In the genomic region with DNA sequence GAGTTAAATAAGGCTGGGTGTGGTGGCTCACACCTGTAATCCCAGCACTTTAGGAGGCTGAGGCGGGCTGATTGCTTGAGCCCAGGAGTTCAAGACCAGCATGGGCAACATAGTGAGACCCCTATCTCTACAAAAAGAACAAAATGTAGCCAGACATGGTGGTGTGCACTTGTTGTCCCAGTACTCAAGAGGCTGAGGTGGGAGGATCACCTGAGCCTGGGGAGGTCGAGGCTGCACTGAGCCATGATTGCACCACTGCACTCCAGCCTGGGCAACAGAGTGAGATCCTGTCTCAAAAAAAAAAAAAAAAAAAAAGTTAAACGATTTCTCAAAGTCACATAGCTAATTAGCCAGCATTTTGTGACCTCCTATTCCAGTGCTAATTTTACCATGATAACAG, we compare ENCODE assay signal across 8 cellular contexts. TPM values are rescaled to one million over a fixed set of nuclear protein-coding genes. Genes with fewer than 3 reads are reported as not detected.
DNase-seq lines count a peak whose midpoint lies in the region; TF ChIP-seq lines count a peak whose summit lies in the region.
"Not testable (repeated sequence)": the region's sequence is repeated elsewhere in the genome, so short reads cannot be mapped to it uniquely, and the experiment has no call there.
"Had no signal": no experiment of that assay in that cellular context is flagged by ENCODE, and none has a peak within 500 bp of the region (broad histone marks: within the 10 kb centered on the region; RNA-seq: fewer than 3 reads in every experiment).

No MANE protein-coding gene starts in this region.

- H3K4me3 ChIP-seq in CD8-positive, alpha-beta memory T cell (ENCODE audit: low read length); OCI-LY1 (ENCODE audit: low read depth, low read length, poor library complexity, severe bottlenecking); coronary artery: not testable (repeated sequence)

- DNase-seq in CD8-positive, alpha-beta memory T cell: not testable (repeated sequence)
- peak; percentile 7 for DNase-seq in activated CD4-positive, alpha-beta memory T cell treated with anti-CD3 and anti-CD28 coated beads for 36 hours
- peak; percentile 15 to 16 for DNase-seq in activated T-cell treated with anti-CD3 and anti-CD28 coated beads, Interleukin-2, amount 50 U/mL, for 48 hours
- peak; percentile 19 for DNase-seq in coronary artery (ENCODE audit: low spot score)
- DNase-seq in islet precursor cell: peak; percentile 23
- peak; percentile 24 for DNase-seq in stimulated activated CD8-positive, alpha-beta memory T cell treated with anti-CD3 and anti-CD28 coated beads, Interleukin-4, amount 100 ng/mL, for 48 hours

- not testable (repeated sequence) for H2AFZ ChIP-seq in OCI-LY1 (ENCODE audit: low read length)

- TF ChIP-seq CTCF in OCI-LY1 (IDR thresholded peaks at IDR 0.05; ENCODE audit: low read length); coronary artery (IDR thresholded peaks at IDR 0.05): not testable (repeated sequence)

- intact Hi-C loops in activated CD4-positive, alpha-beta memory T cell treated with anti-CD3 and anti-CD28 coated beads for 36 hours (cut with micrococcal nuclease): not testable (repeated sequence)

- H3K27me3 ChIP-seq in CD8-positive, alpha-beta memory T cell (ENCODE audit: insufficient read depth, low read length, poor library complexity, severe bottlenecking); OCI-LY1 (ENCODE audit: insufficient read depth, low read length): not testable (repeated sequence)

- peaks cover 36% of the 10 kb centered on the region for H3K36me3 ChIP-seq in CD8-positive, alpha-beta memory T cell (ENCODE audit: insufficient read depth, low read length)
- H3K36me3 ChIP-seq in OCI-LY1 (ENCODE audit: insufficient read depth, low read length): peaks cover 85% of the 10 kb centered on the region

- H3K9me3 Mint-ChIP-seq in CD8-positive, alpha-beta memory T cell; activated CD4-positive, alpha-beta memory T cell treated with anti-CD3 and anti-CD28 coated beads for 36 hours: not testable (repeated sequence)

- H3K9me2 ChIP-seq in OCI-LY1 (ENCODE audit: low read depth, low read length): not testable (repeated sequence)

- H3K36me3 Mint-ChIP-seq in CD8-positive, alpha-beta memory T cell: peaks cover 22 to 86% (median 47%) of the 10 kb centered on the region in 3 donors
- peaks cover 60% of the 10 kb centered on the region for H3K36me3 Mint-ChIP-seq in activated CD4-positive, alpha-beta memory T cell treated with anti-CD3 and anti-CD28 coated beads for 36 hours

- H3K27me3 Mint-ChIP-seq in CD8-positive, alpha-beta memory T cell; activated CD4-positive, alpha-beta memory T cell treated with anti-CD3 and anti-CD28 coated beads for 36 hours: not testable (repeated sequence)

- peak overlapping the region in 5 of 8 donors; percentile 47 to 99 (median 90) for H3K27ac Mint-ChIP-seq in CD8-positive, alpha-beta memory T cell
- H3K27ac Mint-ChIP-seq in activated CD4-positive, alpha-beta memory T cell treated with anti-CD3 and anti-CD28 coated beads for 36 hours: not testable (repeated sequence)

- peaks cover 70% of the 10 kb centered on the region for H3K4me1 ChIP-seq in CD8-positive, alpha-beta memory T cell (ENCODE audit: insufficient read depth, low read length)
- H3K4me1 ChIP-seq in OCI-LY1 (ENCODE audit: insufficient read depth, low read length, severe bottlenecking): peaks cover 84% of the 10 kb centered on the region

- H3K4me2 ChIP-seq in OCI-LY1 (ENCODE audit: low read length): not testable (repeated sequence)

- not testable (repeated sequence) for H3K9me3 ChIP-seq in CD8-positive, alpha-beta memory T cell (ENCODE audit: low read length); OCI-LY1 (ENCODE audit: low read length)

- peaks cover 15% of the 10 kb centered on the region for H3F3A ChIP-seq in OCI-LY1 (ENCODE audit: insufficient read depth, low read length)

- H3K9ac ChIP-seq in OCI-LY1 (ENCODE audit: low read length): not testable (repeated sequence)

- H3K79me2 ChIP-seq in OCI-LY1 (ENCODE audit: insufficient read depth, low read length): peaks cover 26% of the 10 kb centered on the region

- CTCF ChIA-PET in CD8-positive, alpha-beta memory T cell (lab: Charles Lee): interaction anchor here (1.0 to 1.7 kb wide), 3 partner anchors 11 to 110 kb away, joined by 3 to 4 read pairs (median 3); no protein-coding TSS in a partner anchor
- CTCF ChIA-PET in activated CD4-positive, alpha-beta memory T cell treated with anti-CD3 and anti-CD28 coated beads for 36 hours (lab: Charles Lee): not testable (repeated sequence)

- not testable (repeated sequence) for H3K4me3 Mint-ChIP-seq in CD8-positive, alpha-beta memory T cell; activated CD4-positive, alpha-beta memory T cell treated with anti-CD3 and anti-CD28 coated beads for 36 hours

- not testable (repeated sequence) for H4K20me1 ChIP-seq in OCI-LY1 (ENCODE audit: insufficient read depth, low read length)

- H3K27ac ChIP-seq in CD8-positive, alpha-beta memory T cell (ENCODE audit: low read depth, low read length); coronary artery: not testable (repeated sequence)
- H3K27ac ChIP-seq in OCI-LY1 (ENCODE audit: low read depth, low read length, poor library complexity, severe bottlenecking): peak overlapping the region; percentile 48

- POLR2A ChIA-PET in CD8-positive, alpha-beta memory T cell (lab: Charles Lee): interaction anchor here (0.7 to 2.0 kb wide), 3 partner anchors 8 to 101 kb away, joined by 5 to 9 read pairs (median 7); no protein-coding TSS in a partner anchor
- POLR2A ChIA-PET in activated CD4-positive, alpha-beta memory T cell treated with anti-CD3 and anti-CD28 coated beads for 36 hours (lab: Charles Lee): interaction anchor here (0.9 to 2.4 kb wide), 3 partner anchors 9 to 100 kb away, joined by 3 to 9 read pairs (median 4); a partner anchor contains a TSS

- peaks cover 71 to 87% (median 79%) of the 10 kb centered on the region in 3 donors for H3K4me1 Mint-ChIP-seq in CD8-positive, alpha-beta memory T cell
- peaks cover 79% of the 10 kb centered on the region for H3K4me1 Mint-ChIP-seq in activated CD4-positive, alpha-beta memory T cell treated with anti-CD3 and anti-CD28 coated beads for 36 hours (ENCODE audit: low read depth)

RNA-seq across cellular contexts. Expression of a gene that starts 26.4 kb away (rescaled TPM):
- not detected for total RNA-seq in CD8-positive, alpha-beta memory T cell
- polyA plus RNA-seq in CD8-positive, alpha-beta memory T cell: not detected
- total RNA-seq in activated CD4-positive, alpha-beta memory T cell treated with anti-CD3 and anti-CD28 coated beads for 36 hours: 1 to 10 TPM in 1 of 2 experiments, under 1 TPM in 1; 0.34 to 1.2 TPM
- total RNA-seq: CD4-positive, alpha-beta memory T cell had no signal
- polyA plus RNA-seq: CD4-positive, alpha-beta memory T cell had no signal

RNA-seq across cellular contexts. Expression of a gene that starts 33.8 kb away (rescaled TPM):
- 10 to 100 TPM; 42.3 to 46.2 TPM for total RNA-seq in CD8-positive, alpha-beta memory T cell
- 114 TPM for polyA plus RNA-seq in CD8-positive, alpha-beta memory T cell
- 10 to 100 TPM; 41.0 to 43.8 TPM for total RNA-seq in activated CD4-positive, alpha-beta memory T cell treated with anti-CD3 and anti-CD28 coated beads for 36 hours
